In the genomic region with DNA sequence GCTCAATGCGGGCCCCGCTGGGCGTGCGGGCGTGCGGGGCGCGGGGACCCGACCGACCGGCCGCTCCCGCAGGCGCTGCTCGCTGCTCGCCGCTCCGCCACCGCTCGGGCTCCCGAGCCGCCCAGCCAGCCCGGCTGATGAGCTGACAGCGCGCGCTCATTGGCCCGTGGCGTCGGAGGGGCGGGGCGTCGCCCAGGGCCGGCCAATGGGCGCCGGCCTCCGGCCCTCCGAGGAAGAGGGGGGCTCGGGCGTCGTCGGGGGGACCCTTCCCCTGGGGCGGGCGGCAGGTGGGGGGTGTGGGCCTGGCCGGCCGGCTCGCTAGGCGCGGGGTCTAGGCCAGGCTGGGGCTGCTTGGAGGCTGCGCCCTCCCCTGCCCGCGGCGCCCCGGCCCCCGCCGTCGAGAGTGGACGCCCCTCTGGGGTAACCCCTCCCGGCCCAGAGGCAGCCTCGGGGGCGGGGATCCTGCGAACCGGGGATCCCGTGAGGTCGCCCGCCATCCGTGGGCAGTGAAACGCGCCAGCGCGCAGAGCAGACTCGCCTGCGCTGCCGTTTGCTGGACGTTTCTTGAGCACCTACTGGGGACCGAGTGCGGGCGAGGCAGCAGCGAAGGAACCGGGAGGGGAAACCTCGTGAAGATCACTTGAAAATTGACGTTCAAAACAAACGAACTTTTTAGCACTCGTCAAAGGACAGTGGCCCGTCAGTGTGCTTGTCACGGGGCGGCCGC, we compare ENCODE assay signal across 8 cellular contexts. TPM values are rescaled to one million over a fixed set of nuclear protein-coding genes. Genes with fewer than 3 reads are reported as not detected.
DNase-seq lines count a peak whose midpoint lies in the region; ATAC-seq and TF ChIP-seq lines count a peak whose summit lies in the region.

A gene (minus strand): TSS at position 111 of the 727 bp plus-strand sequence. CDS start 111 bp downstream, outside the sequence.

- DNase-seq in GM19238 (ENCODE audit: insufficient read length, low spot score) (peak; percentile 59), NCI-H748 (lab: John Stamatoyannopoulos, UW; ENCODE audit: unreplicated experiment) (peak; percentile 80), Right ventricle myocardium superior (peak; percentile 76), progenitor cell of endocrine pancreas (ENCODE audit: low spot score, unreplicated experiment) (peak; percentile 67), GF-D8 (lab: John Stamatoyannopoulos, UW) (no peak)

- no peaks in the 10 kb centered on the region for H3K36me3 Mint-ChIP-seq in activated T-helper 17 cell treated with anti-CD3 and anti-CD28 coated beads, Interleukin-2, amount 50 U/mL, for 72 hours (ENCODE audit: low read depth)
- no peaks in the 10 kb centered on the region for H3K36me3 Mint-ChIP-seq in progenitor cell of endocrine pancreas (ENCODE audit: insufficient read depth)

- peak; percentile 69 for ATAC-seq in activated T-helper 17 cell treated with anti-CD3 and anti-CD28 coated beads, Interleukin-2, amount 50 U/mL, for 72 hours (replicated peaks)
- ATAC-seq in Right ventricle myocardium superior (ENCODE audit: poor library complexity) (peak; percentile 92), HG03045 (IDR thresholded peaks at IDR 0.05; ENCODE audit: unreplicated experiment) (no peak), HG03521 (IDR thresholded peaks at IDR 0.05; ENCODE audit: unreplicated experiment) (no peak)

- TF ChIP-seq CTCF in progenitor cell of endocrine pancreas (IDR thresholded peaks at IDR 0.05; ENCODE audit: unreplicated experiment): no peak

- H3K27me3 Mint-ChIP-seq in activated T-helper 17 cell treated with anti-CD3 and anti-CD28 coated beads, Interleukin-2, amount 50 U/mL, for 72 hours: peaks cover 42% of the 10 kb centered on the region
- peaks cover 73% of the 10 kb centered on the region for H3K27me3 Mint-ChIP-seq in progenitor cell of endocrine pancreas

- H3K4me1 Mint-ChIP-seq in activated T-helper 17 cell treated with anti-CD3 and anti-CD28 coated beads, Interleukin-2, amount 50 U/mL, for 72 hours: no peaks in the 10 kb centered on the region
- H3K4me1 Mint-ChIP-seq in progenitor cell of endocrine pancreas (ENCODE audit: low read depth): peaks cover 2% of the 10 kb centered on the region

- H3K27ac Mint-ChIP-seq in activated T-helper 17 cell treated with anti-CD3 and anti-CD28 coated beads, Interleukin-2, amount 50 U/mL, for 72 hours: no peak within 1 kb of the TSS
- no peak within 1 kb of the TSS for H3K27ac Mint-ChIP-seq in progenitor cell of endocrine pancreas

- intact Hi-C loops in Right ventricle myocardium superior (cut with DNase I): no loop called here

- no peaks in the 10 kb centered on the region for H3K9me3 Mint-ChIP-seq in activated T-helper 17 cell treated with anti-CD3 and anti-CD28 coated beads, Interleukin-2, amount 50 U/mL, for 72 hours
- no peaks in the 10 kb centered on the region for H3K9me3 Mint-ChIP-seq in progenitor cell of endocrine pancreas (ENCODE audit: low read depth)

- H3K4me3 Mint-ChIP-seq in activated T-helper 17 cell treated with anti-CD3 and anti-CD28 coated beads, Interleukin-2, amount 50 U/mL, for 72 hours: peak within 1 kb of the TSS; percentile 37
- H3K4me3 Mint-ChIP-seq in progenitor cell of endocrine pancreas (ENCODE audit: low read depth): peak within 1 kb of the TSS; percentile 50

RNA-seq across cellular contexts. Expression of the gene that starts here (rescaled TPM):
- not detected for total RNA-seq in activated T-helper 17 cell treated with anti-CD3 and anti-CD28 coated beads, Interleukin-2, amount 50 U/mL, for 72 hours
- total RNA-seq in Right ventricle myocardium superior (0.24 TPM), progenitor cell of endocrine pancreas (4.5 and 9.1 TPM in 2 replicates)

Comparison
In these comparisons a context has a peak if more than half of its experiments do, and no peak if none do; other contexts are left out.
1. Peak in ATAC-seq in activated T-helper 17 cell treated with anti-CD3 and anti-CD28 coated beads, Interleukin-2, amount 50 U/mL, for 72 hours; RNA of the gene not detected or under 1 TPM.
2. Peak in DNase-seq and ATAC-seq in Right ventricle myocardium superior; RNA of the gene not detected or under 1 TPM.